Comparison of ENCODE assay signal across 12 cellular contexts in genomic region chr11:62242021-62242420, GRCh38. TPM values are rescaled to one million over a fixed set of nuclear protein-coding genes. Genes with fewer than 3 reads are reported as not detected.
DNase-seq lines count a peak whose midpoint lies in the region; ATAC-seq, FAIRE-seq and TF ChIP-seq lines count a peak whose summit lies in the region.
"Had no signal": no experiment of that assay in that cellular context is flagged by ENCODE, and none has a peak within 500 bp of the region (broad histone marks: within the 10 kb centered on the region; RNA-seq: fewer than 3 reads in every experiment).

Gene SCGB1D2 (plus strand): TSS chr11:62242239. CDS start chr11:62242308, 69 bp downstream.

- no peaks in the 10 kb centered on the region for H3K27me3 ChIP-seq in Panc1 (ENCODE audit: control insufficient read depth, insufficient read depth, low read length)
- peaks cover 32% of the 10 kb centered on the region for H3K27me3 ChIP-seq in left ventricle myocardium inferior (ENCODE audit: low read depth)

- intact Hi-C loops in Panc1 (cut with micrococcal nuclease; ENCODE audit: unreplicated experiment) (no loop called here), left ventricle myocardium inferior (cut with micrococcal nuclease) (no loop called here)

- CTCF ChIA-PET in Panc1 (lab: Charles Lee) = interaction anchor here (0.9 to 1.6 kb wide), 3 partner anchors 25 to 69 kb away, joined by 3 to 5 read pairs (median 3); no protein-coding TSS in a partner anchor

- ATAC-seq in Panc1 = peak; percentile 95
- ATAC-seq in activated CD4-positive, CD25-positive, alpha-beta regulatory T cell treated with anti-CD3 and anti-CD28 coated beads, Interleukin-2, amount 50 U/mL, for 24 hours = no peak
- ATAC-seq: mucosa of descending colon had no signal

- in situ Hi-C loops in Panc1 (cut with HindIII; ENCODE audit: low pct_unique_long_range_greater_than_20kb, low sequenced_read_pairs) = no loop called here

- DNase-seq in A172 (ENCODE audit: low spot score) (peak; percentile 22), LNCaP clone FGC (ENCODE audit: low read depth) (peak; percentile 98), Panc1 (ENCODE audit: low read depth, low spot score) (peak; percentile 74), left ventricle myocardium inferior (peak; percentile 78), GM19239 (ENCODE audit: insufficient read length, low spot score) (no peak), HUDEP-2 (lab: John Stamatoyannopoulos, UW; ENCODE audit: unreplicated experiment in 76 of 76) (no peak), retina (no peak)
- DNase-seq: NCI-H1694 treated with DMSO at 0.1 percent for 48 hours; stimulated activated naive CD4-positive, alpha-beta T cell had no signal

- no peaks in the 10 kb centered on the region for H3K9me3 ChIP-seq in Panc1 (ENCODE audit: control insufficient read depth, insufficient read depth, low read depth, low read length)
- H3K9me3 ChIP-seq in left ventricle myocardium inferior (replicated peaks) = no peaks in the 10 kb centered on the region
- H3K9me3 ChIP-seq: mucosa of descending colon had no signal

- no peak within 1 kb of the TSS for H3K4me3 ChIP-seq in LNCaP clone FGC (ENCODE audit: low read depth, low read length)
- H3K4me3 ChIP-seq in Panc1 (ENCODE audit: low read depth in 2 of 2, low read length in 2 of 2) = no peak within 1 kb of the TSS
- no peak within 1 kb of the TSS for H3K4me3 ChIP-seq in left ventricle myocardium inferior
- H3K4me3 ChIP-seq: mucosa of descending colon had no signal

- H3K4me1 ChIP-seq in Panc1 (ENCODE audit: control insufficient read depth, insufficient read depth, low read length) (peaks cover 11% of the 10 kb centered on the region), left ventricle myocardium inferior (peaks cover 9% of the 10 kb centered on the region)

- POLR2A ChIA-PET in Panc1 (lab: Charles Lee) = interaction anchor here (0.5 to 1.0 kb wide), 2 partner anchors 274 kb away, joined by 3 to 13 read pairs; partner anchors contain the start of gene FTH1

- BruUV-seq in Panc1 (replicated peaks; lab: Mats Ljungman, UMichigan) = no TSS peak

- TF ChIP-seq CTCF in LNCaP clone FGC (IDR thresholded peaks at IDR 0.05; ENCODE audit: control insufficient read depth, extremely low read depth, insufficient read depth) = 0 out of 2 replicates have a peak, but pooled peaks have one; percentile 16
- TF ChIP-seq CTCF in Panc1 (IDR thresholded peaks at IDR 0.05) = no peak
- no peak for TF ChIP-seq CTCF in left ventricle myocardium inferior (IDR thresholded peaks at IDR 0.05; ENCODE audit: borderline replicate concordance)

- H3K36me3 ChIP-seq in Panc1 (ENCODE audit: control insufficient read depth, insufficient read depth, low read length) (no peaks in the 10 kb centered on the region), left ventricle myocardium inferior (no peaks in the 10 kb centered on the region)

- no peak for FAIRE-seq in GM19239 (lab: Jason Lieb, UNC)

- H3K27ac ChIP-seq in Panc1 (ENCODE audit: low read length) (peak within 1 kb of the TSS; percentile 55), left ventricle myocardium inferior (replicated peaks) (peak within 1 kb of the TSS; percentile 54)

RNA-seq across cellular contexts. Expression of gene SCGB1D2, which starts in this region (rescaled TPM):
- not detected in 2 replicates for total RNA-seq in A172 (2014; rRNA removed; shearing (Covaris generic))
- total RNA-seq in Panc1 (2021; ENCODE audit: unreplicated experiment) (0.85 TPM), left ventricle myocardium inferior (1.6 TPM)
- 1.4 TPM for polyA plus RNA-seq in Panc1 (2012; ENCODE audit: insufficient read length)
- total RNA-seq: mucosa of descending colon; T-helper 2 cell treated with Interferon-gamma antibody and Interleukin-4, amounts not matched to agents 100 ng/mL and 5 ng/mL, for 36 hours had no signal

Comparison
In these comparisons a context has a peak if more than half of its experiments do, and no peak if none do; other contexts are left out.
1. Peak in DNase-seq in A172; RNA of the gene not detected or under 1 TPM.
2. DNase-seq: peak in LNCaP clone FGC (single experiment), Panc1 (single experiment) and left ventricle myocardium inferior (single experiment); none in GM19239 (single experiment), HUDEP-2 (0 of 76) and retina (single experiment).